Comparison of ENCODE assay signal across 20 cellular contexts in the genomic region with DNA sequence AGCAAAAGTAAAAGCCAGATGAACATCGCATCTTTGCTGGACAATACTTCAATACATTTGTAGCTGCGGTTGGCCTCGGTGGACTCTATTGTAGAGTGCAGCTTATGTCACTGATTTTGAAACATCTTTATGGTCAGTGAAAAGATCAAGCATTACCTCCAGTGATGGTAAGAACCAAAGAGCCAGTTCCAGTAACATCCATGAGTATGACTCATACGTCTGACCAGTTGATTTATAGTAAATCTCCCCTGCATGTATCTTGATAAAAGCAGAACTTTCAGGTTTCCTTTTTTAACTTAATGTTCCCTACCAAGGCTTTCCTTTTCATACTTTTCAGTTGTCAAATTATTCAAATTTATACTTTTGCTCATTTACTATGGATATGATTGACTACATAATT.
DNase-seq lines count a peak whose midpoint lies in the region; ATAC-seq, FAIRE-seq and TF ChIP-seq lines count a peak whose summit lies in the region.
"Had no signal": no experiment of that assay in that cellular context is flagged by ENCODE, and none has a peak within 500 bp of the region (broad histone marks: within the 10 kb centered on the region; RNA-seq: fewer than 3 reads in every experiment).

No MANE protein-coding gene starts in this region.

- in situ Hi-C loops in K562 (cut with MboI), result no loop called here

- no peaks in the 10 kb centered on the region for H3K36me3 ChIP-seq in K562 (ENCODE audit: control insufficient read depth, insufficient read depth, low read length)

- no peak overlapping the region for H3K9ac ChIP-seq in K562 (ENCODE audit: insufficient read depth in 1 of 2, low read depth in 2 of 2, low read length in 2 of 2)

- 0% methylated on average over 4 of the region's 4 CpGs for WGBS in K562 (ENCODE audit: insufficient coverage, low coverage, missing lambda C conversion rate)

- BruUV-seq in K562 (replicated peaks; lab: Mats Ljungman, UMichigan), result no TSS peak

- no peak overlapping the region for H3K4me2 ChIP-seq in K562 (ENCODE audit: insufficient read depth, low read length)

- H3K27ac Mint-ChIP-seq in activated T-cell treated with anti-CD3 and anti-CD28 coated beads, Interleukin-2, amount 50 U/mL, for 72 hours, result peak overlapping the region; percentile 30
- no peak overlapping the region for H3K27ac Mint-ChIP-seq in endothelial cell (ENCODE audit: unreplicated experiment)
- H3K27ac Mint-ChIP-seq: CD14-positive monocyte; CD8-positive, alpha-beta T cell; H9; IgD-negative memory B cell had no signal

- no peaks in the 10 kb centered on the region for H3K36me3 Mint-ChIP-seq in activated T-cell treated with anti-CD3 and anti-CD28 coated beads, Interleukin-2, amount 50 U/mL, for 72 hours (ENCODE audit: insufficient read depth in 2 of 2)
- no peaks in the 10 kb centered on the region for H3K36me3 Mint-ChIP-seq in activated T-cell treated with anti-CD3 and anti-CD28 coated beads, Interleukin-2, amount 50 U/mL, for 4 hours (ENCODE audit: insufficient read depth)
- no peaks in the 10 kb centered on the region for H3K36me3 Mint-ChIP-seq in endothelial cell (ENCODE audit: low read depth, unreplicated experiment)
- H3K36me3 Mint-ChIP-seq: CD14-positive monocyte; CD8-positive, alpha-beta T cell; IgD-negative memory B cell had no signal

- no peaks in the 10 kb centered on the region for H3K9me3 Mint-ChIP-seq in activated T-cell treated with anti-CD3 and anti-CD28 coated beads, Interleukin-2, amount 50 U/mL, for 72 hours
- H3K9me3 Mint-ChIP-seq in activated T-cell treated with anti-CD3 and anti-CD28 coated beads, Interleukin-2, amount 50 U/mL, for 4 hours, result no peaks in the 10 kb centered on the region
- H3K9me3 Mint-ChIP-seq in endothelial cell (ENCODE audit: unreplicated experiment), result no peaks in the 10 kb centered on the region
- H3K9me3 Mint-ChIP-seq: CD8-positive, alpha-beta T cell; H9; IgD-negative memory B cell had no signal

- H3K4me3 ChIP-seq in K562, result no peak overlapping the region

- POLR2A ChIA-PET in K562 (lab: Yijun Ruan, JAX), result interaction anchor here (0.6 kb wide), 1 partner anchor 217 kb away, joined by 3 read pairs; no protein-coding TSS in a partner anchor

- no peak for TF ChIP-seq RAD21 in K562 (CRISPR knock-in tag; conservative IDR thresholded peaks at IDR 0.05 in 1 of 2, IDR thresholded peaks at IDR 0.05 in 1 of 2)

- CTCF ChIA-PET in K562 (lab: Yijun Ruan, JAX; ENCODE audit: low intra/inter-chr PET ratio), result no interaction called here

- no peaks in the 10 kb centered on the region for H3K79me2 ChIP-seq in K562 (ENCODE audit: control insufficient read depth, insufficient read depth, low read length)

- peaks cover 6% of the 10 kb centered on the region for H3K4me1 Mint-ChIP-seq in activated T-cell treated with anti-CD3 and anti-CD28 coated beads, Interleukin-2, amount 50 U/mL, for 72 hours (ENCODE audit: low read depth)
- H3K4me1 Mint-ChIP-seq in activated T-cell treated with anti-CD3 and anti-CD28 coated beads, Interleukin-2, amount 50 U/mL, for 4 hours (ENCODE audit: low read depth), result no peaks in the 10 kb centered on the region
- H3K4me1 Mint-ChIP-seq in endothelial cell (ENCODE audit: unreplicated experiment), result peaks cover under 1% of the 10 kb centered on the region
- H3K4me1 Mint-ChIP-seq: CD14-positive monocyte, H9, IgD-negative memory B cell had no signal

- FAIRE-seq in K562 (lab: Jason Lieb, UNC), result no peak
- FAIRE-seq: D721Med, GM12892 had no signal

- peaks cover 7 to 13% of the 10 kb centered on the region in 2 experiments; a peak in 4 of 5 replicates for H3K27me3 ChIP-seq in K562 (ENCODE audit: control insufficient read depth in 2 of 2, insufficient read depth in 2 of 2, low read length in 2 of 2)

- no peaks in the 10 kb centered on the region for H3K9me1 ChIP-seq in K562 (ENCODE audit: control insufficient read depth, insufficient read depth, low read length)

- no peak for DNase-seq in activated T-cell treated with anti-CD3 and anti-CD28 coated beads, Interleukin-2, amount 50 U/mL, for 72 hours
- no peak for DNase-seq in activated T-cell treated with anti-CD3 and anti-CD28 coated beads, Interleukin-2, amount 50 U/mL, for 4 hours
- no peak for DNase-seq in K562 (ENCODE audit: extremely low read depth in 1 of 4, low spot score in 3 of 4)
- DNase-seq in omental fat pad (ENCODE audit: low spot score), result no peak
- DNase-seq in NCI-H748 treated with DMSO at 0.1 percent for 48 hours (lab: John Stamatoyannopoulos, UW), result no peak
- no peak for DNase-seq in endothelial cell (ENCODE audit: low spot score)
- DNase-seq in activated CD4-positive, alpha-beta T cell treated with anti-CD3 and anti-CD28 coated beads, Interleukin-2, amount 50 U/mL, for 1 hour, result no peak
- DNase-seq: 8988T; CD8-positive, alpha-beta T cell; COR-L47; DMS153; DMS79 treated with DMSO at 0.1 percent for 48 hours; EL; GDM1; GOT3; H9 had no signal

- intact Hi-C loops in K562 (cut with micrococcal nuclease), result no loop called here

- no peaks in the 10 kb centered on the region for H4K20me1 ChIP-seq in K562 (replicated peaks; ENCODE audit: control insufficient read depth, insufficient read depth, low read length)

- ATAC-seq in activated T-cell treated with anti-CD3 and anti-CD28 coated beads, Interleukin-2, amount 50 U/mL, for 72 hours (replicated peaks in 1 of 2), result peak; percentile 20 to 41
- no peak for ATAC-seq in activated T-cell treated with anti-CD3 and anti-CD28 coated beads, Interleukin-2, amount 50 U/mL, for 4 hours
- ATAC-seq in K562, result no peak
- peak; percentile 76 for ATAC-seq in omental fat pad (ENCODE audit: low FRiP score)
- ATAC-seq: CD8-positive, alpha-beta T cell had no signal

- H3K9me3 ChIP-seq in K562 (replicated peaks; ENCODE audit: control insufficient read depth, insufficient read depth, low read depth, low read length), result no peaks in the 10 kb centered on the region

- H3K27me3 Mint-ChIP-seq in activated T-cell treated with anti-CD3 and anti-CD28 coated beads, Interleukin-2, amount 50 U/mL, for 72 hours (ENCODE audit: low read depth), result peaks cover 12% of the 10 kb centered on the region
- peaks cover 17% of the 10 kb centered on the region for H3K27me3 Mint-ChIP-seq in activated T-cell treated with anti-CD3 and anti-CD28 coated beads, Interleukin-2, amount 50 U/mL, for 4 hours (ENCODE audit: low read depth)
- peaks cover under 1% of the 10 kb centered on the region for H3K27me3 Mint-ChIP-seq in endothelial cell (ENCODE audit: unreplicated experiment)

- TF ChIP-seq POLR2A in K562 (conservative IDR thresholded peaks at IDR 0.05), result no peak

- H3K27ac ChIP-seq in K562 (ENCODE audit: extremely low read depth, low read depth, low read length), result no peak overlapping the region

- H3K4me1 ChIP-seq in K562 (replicated peaks in 1 of 2; ENCODE audit: control insufficient read depth in 2 of 2, insufficient read depth in 2 of 2, low read length in 2 of 2), result no peaks in the 10 kb centered on the region

- no peak for TF ChIP-seq CTCF in K562 (IDR thresholded peaks at IDR 0.05 in 2 of 3, conservative IDR thresholded peaks at IDR 0.05 in 1 of 3; ENCODE audit: insufficient read depth in 2 of 3, low read depth in 1 of 3, low read length in 3 of 3)
- TF ChIP-seq CTCF in omental fat pad (IDR thresholded peaks at IDR 0.05), result no peak
- no peak for TF ChIP-seq CTCF in endothelial cell (IDR thresholded peaks at IDR 0.05; ENCODE audit: unreplicated experiment)

- no peak overlapping the region for H2AFZ ChIP-seq in K562 (ENCODE audit: low read depth, low read length)

- no peak overlapping the region for H3K4me3 Mint-ChIP-seq in activated T-cell treated with anti-CD3 and anti-CD28 coated beads, Interleukin-2, amount 50 U/mL, for 72 hours
- H3K4me3 Mint-ChIP-seq in activated T-cell treated with anti-CD3 and anti-CD28 coated beads, Interleukin-2, amount 50 U/mL, for 4 hours, result no peak overlapping the region
- H3K4me3 Mint-ChIP-seq in endothelial cell (ENCODE audit: unreplicated experiment), result no peak overlapping the region
- H3K4me3 Mint-ChIP-seq: CD14-positive monocyte; CD8-positive, alpha-beta T cell; H9; IgD-negative memory B cell had no signal

- no peak for TF ChIP-seq EP300 in K562 (IDR thresholded peaks at IDR 0.05; ENCODE audit: low read length)

TF ChIP-seq in K562, 482 proteins besides CTCF, POLR2A, EP300 and RAD21 (continues in another document):
- TF ChIP-seq ATF3 (IDR thresholded peaks at IDR 0.05) (peak; percentile 61), ATF3 (CRISPR knock-in tag; conservative IDR thresholded peaks at IDR 0.05) (no peak), JUNB (CRISPR knock-in tag; conservative IDR thresholded peaks at IDR 0.05) (0 out of 2 replicates have a peak, but pooled peaks have one; percentile 22), PBX2 (CRISPR knock-in tag; IDR thresholded peaks at IDR 0.05; ENCODE audit: low read depth) (no peak), PBX2 (tag; conservative IDR thresholded peaks at IDR 0.05; ENCODE audit: low read depth) (peak; percentile 40; the same call in 1 of the 2 replicates), CBX3 (IDR thresholded peaks at IDR 0.05; ENCODE audit: borderline replicate concordance in 1 of 2, low read length in 2 of 2) (no peak)

Comparison
In these comparisons a context has a peak if more than half of its experiments do, and no peak if none do; other contexts are left out.
1. ATAC-seq: peak in activated T-cell treated with anti-CD3 and anti-CD28 coated beads, Interleukin-2, amount 50 U/mL, for 72 hours (2 of 2) and omental fat pad (single experiment); none in activated T-cell treated with anti-CD3 and anti-CD28 coated beads, Interleukin-2, amount 50 U/mL, for 4 hours (0 of 2) and K562 (single experiment).